In genomic region chr1:38089712-38090360, GRCh38 we compare ENCODE assay signal across 19 cellular contexts. TPM values are rescaled to one million over a fixed set of nuclear protein-coding genes. Genes with fewer than 3 reads are reported as not detected.
DNase-seq lines count a peak whose midpoint lies in the region; ATAC-seq, FAIRE-seq and TF ChIP-seq lines count a peak whose summit lies in the region.
"Had no signal": no experiment of that assay in that cellular context is flagged by ENCODE, and none has a peak within 500 bp of the region (broad histone marks: within the 10 kb centered on the region; RNA-seq: fewer than 3 reads in every experiment).

No MANE protein-coding gene starts in this region.

- POLR2A ChIA-PET in WTC11 (lab: Charles Lee), result no interaction called here

- no peaks in the 10 kb centered on the region for H3K27me3 Mint-ChIP-seq in WTC11 (ENCODE audit: low read depth)
- H3K27me3 Mint-ChIP-seq in chondrocyte (ENCODE audit: low read depth), result peaks cover 15% of the 10 kb centered on the region
- peaks cover 19% of the 10 kb centered on the region for H3K27me3 Mint-ChIP-seq in T-helper 2 cell treated with Interferon-gamma antibody and Interleukin-4, amounts not matched to agents 5 μg/mL and 100 μg/mL, for 36 hours (ENCODE audit: low read depth)

- H3K9me3 Mint-ChIP-seq in WTC11 (no peaks in the 10 kb centered on the region), chondrocyte (ENCODE audit: low read depth) (no peaks in the 10 kb centered on the region)
- no peaks in the 10 kb centered on the region for H3K9me3 Mint-ChIP-seq in T-helper 2 cell treated with Interferon-gamma antibody and Interleukin-4, amounts not matched to agents 5 μg/mL and 100 μg/mL, for 36 hours
- H3K9me3 Mint-ChIP-seq: IgD-negative memory B cell had no signal

- H3K4me3 Mint-ChIP-seq in WTC11 (no peak overlapping the region), chondrocyte (ENCODE audit: unreplicated experiment) (no peak overlapping the region)
- H3K4me3 Mint-ChIP-seq in T-helper 2 cell treated with Interferon-gamma antibody and Interleukin-4, amounts not matched to agents 5 μg/mL and 100 μg/mL, for 36 hours, result no peak overlapping the region
- H3K4me3 Mint-ChIP-seq: CD4-positive, alpha-beta memory T cell had no signal

- CTCF ChIA-PET in WTC11 (lab: Charles Lee), result no interaction called here

- H3K9ac ChIP-seq in kidney (ENCODE audit: low read length in 2 of 2), result no peak overlapping the region

- H3K4me1 Mint-ChIP-seq in WTC11 (peaks cover 78% of the 10 kb centered on the region), chondrocyte (ENCODE audit: low read depth) (peaks cover 4% of the 10 kb centered on the region)
- no peaks in the 10 kb centered on the region for H3K4me1 Mint-ChIP-seq in T-helper 2 cell treated with Interferon-gamma antibody and Interleukin-4, amounts not matched to agents 5 μg/mL and 100 μg/mL, for 36 hours (ENCODE audit: low read depth)

- no peaks in the 10 kb centered on the region for H3K36me3 ChIP-seq in kidney (ENCODE audit: control insufficient read depth in 1 of 2, insufficient read depth in 2 of 2, low read length in 2 of 2)

- DNase-seq in WTC11 (ENCODE audit: low spot score), result no peak
- peak; percentile 81 for DNase-seq in chondrocyte (ENCODE audit: low spot score)
- DNase-seq in posterior vena cava (ENCODE audit: low spot score), result peak; percentile 62
- DNase-seq in inferior parietal cortex (ENCODE audit: extremely low spot score), result no peak
- DNase-seq in T-helper 2 cell treated with Interferon-gamma antibody and Interleukin-4, amounts not matched to agents 5 μg/mL and 100 μg/mL, for 36 hours (ENCODE audit: low spot score), result no peak
- DNase-seq in kidney, result no peak
- DNase-seq: ACHN; CD4-positive, alpha-beta memory T cell; DMS153; DMS79; GDM1; HCEC 1CT; KG1 had no signal

- no peak for ATAC-seq in WTC11
- ATAC-seq: HepG2 had no signal

- no peaks in the 10 kb centered on the region for H3K9me3 ChIP-seq in kidney (ENCODE audit: control insufficient read depth in 1 of 2, low read length in 2 of 2)

- H3K36me3 Mint-ChIP-seq in WTC11, result no peaks in the 10 kb centered on the region
- no peaks in the 10 kb centered on the region for H3K36me3 Mint-ChIP-seq in chondrocyte (ENCODE audit: low read depth)
- no peaks in the 10 kb centered on the region for H3K36me3 Mint-ChIP-seq in T-helper 2 cell treated with Interferon-gamma antibody and Interleukin-4, amounts not matched to agents 5 μg/mL and 100 μg/mL, for 36 hours (ENCODE audit: low read depth)
- H3K36me3 Mint-ChIP-seq: CD4-positive, alpha-beta memory T cell; IgD-negative memory B cell had no signal

- TF ChIP-seq CTCF in WTC11 (IDR thresholded peaks at IDR 0.05) (no peak), chondrocyte (IDR thresholded peaks at IDR 0.05) (no peak), kidney (IDR thresholded peaks at IDR 0.05; ENCODE audit: borderline replicate concordance, extremely low read depth, insufficient read depth) (no peak)

- intact Hi-C loops in posterior vena cava (cut with DNase I) (no loop called here), kidney (cut with DNase I) (no loop called here)

- H3K4me1 ChIP-seq in kidney (ENCODE audit: control insufficient read depth in 1 of 2, insufficient read depth in 1 of 2, low read depth in 1 of 2, low read length in 2 of 2), result peaks cover 0 to 7% of the 10 kb centered on the region in 2 donors

- no peak for FAIRE-seq in kidney (lab: Jason Lieb, UNC)
- FAIRE-seq: A204.1, HepG2 had no signal

- 0 out of 2 replicates have a peak overlapping the region, but pooled peaks have one; percentile 8 for H3K27ac Mint-ChIP-seq in WTC11
- H3K27ac Mint-ChIP-seq in chondrocyte (ENCODE audit: unreplicated experiment), result no peak overlapping the region
- H3K27ac Mint-ChIP-seq in T-helper 2 cell treated with Interferon-gamma antibody and Interleukin-4, amounts not matched to agents 5 μg/mL and 100 μg/mL, for 36 hours, result no peak overlapping the region
- H3K27ac Mint-ChIP-seq: CD4-positive, alpha-beta memory T cell had no signal

- H3K4me3 ChIP-seq in kidney (ENCODE audit: low read length in 2 of 2), result no peak overlapping the region

- H3K27ac ChIP-seq in kidney (ENCODE audit: low read depth in 2 of 2, low read length in 2 of 2), result no peak overlapping the region
- H3K27ac ChIP-seq: C4-2B had no signal

TF ChIP-seq in WTC11, 78 proteins besides CTCF, POLR2A, EP300 and RAD21:
- TF ChIP-seq SOX15 (CRISPR knock-in tag; IDR thresholded peaks at IDR 0.05) (no peak), ZSCAN18 (CRISPR knock-in tag; IDR thresholded peaks at IDR 0.05) (no peak), ELF4 (CRISPR knock-in tag; IDR thresholded peaks at IDR 0.05; ENCODE audit: low read depth) (no peak), ZNF396 (CRISPR knock-in tag; IDR thresholded peaks at IDR 0.05; ENCODE audit: borderline replicate concordance) (no peak), AR (CRISPR knock-in tag; IDR thresholded peaks at IDR 0.05) (no peak)

RNA-seq across cellular contexts. Expression of gene POU3F1, which starts 43.2 kb away (rescaled TPM):
- 18.9 to 22.4 TPM (median 20.9 TPM) in 3 replicates for total RNA-seq in WTC11 (2021)
- 1.3 to 11.7 TPM (median 1.6 TPM) in 3 replicates for total RNA-seq in chondrocyte
- total RNA-seq in posterior vena cava, result under 1 TPM; 0.28 to 0.29 TPM
- not detected for total RNA-seq in kidney
- not detected for polyA plus RNA-seq in kidney (ENCODE audit: insufficient read depth, low read depth, low replicate concordance)
- total RNA-seq: H4, HepG2 had no signal
- polyA plus RNA-seq: BJ, HepG2, IgD-negative memory B cell had no signal

Comparison
In these comparisons a context has a peak if more than half of its experiments do, and no peak if none do; other contexts are left out.
1. DNase-seq: peak in chondrocyte (single experiment) and posterior vena cava (single experiment); none in WTC11 (single experiment), inferior parietal cortex (single experiment), T-helper 2 cell treated with Interferon-gamma antibody and Interleukin-4, amounts not matched to agents 5 μg/mL and 100 μg/mL, for 36 hours (single experiment) and kidney (single experiment).